Comparison of ENCODE assay signal across 17 cellular contexts in genomic region chr22:24390576-24390975, GRCh38. TPM values are rescaled to one million over a fixed set of nuclear protein-coding genes. Genes with fewer than 3 reads are reported as not detected.
A peak's percentile ranks its signal among the peaks of the same experiment; 100 is the strongest.
DNase-seq lines count a peak whose midpoint lies in the region; ATAC-seq and TF ChIP-seq lines count a peak whose summit lies in the region.
"Had no signal": no experiment of that assay in that cellular context is flagged by ENCODE, and none has a peak within 500 bp of the region (broad histone marks: within the 10 kb centered on the region; RNA-seq: fewer than 3 reads in every experiment).

No MANE protein-coding gene starts in this region.

- H3K23ac ChIP-seq in IMR-90 (ENCODE audit: low read depth, low read length), result no peak overlapping the region

- peak overlapping the region; percentile 71 for H3K27ac Mint-ChIP-seq in mesothelial cell of epicardium
- H3K27ac Mint-ChIP-seq: activated CD4-positive, alpha-beta T cell treated with anti-CD3 and anti-CD28 coated beads, Interleukin-2, amount 10 ng/mL, durations not matched to agents 24 days and 14 days; activated T-cell treated with anti-CD3 and anti-CD28 coated beads, Interleukin-2, amount 50 U/mL, for 24 hours had no signal

- no peak overlapping the region for H2AFZ ChIP-seq in IMR-90 (replicated peaks; ENCODE audit: low read length, poor library complexity)

- H3K56ac ChIP-seq in IMR-90 (ENCODE audit: extremely low read depth, insufficient read depth, low read length), result no peak overlapping the region

- H3K4me3 Mint-ChIP-seq in mesothelial cell of epicardium, result no peak overlapping the region
- H3K4me3 Mint-ChIP-seq: activated T-cell treated with anti-CD3 and anti-CD28 coated beads, Interleukin-2, amount 50 U/mL, for 24 hours had no signal

- TF ChIP-seq POLR2A in IMR-90 (IDR thresholded peaks at IDR 0.05; ENCODE audit: low read depth, low read length) (no peak), esophagus muscularis mucosa (IDR thresholded peaks at IDR 0.05; ENCODE audit: low read depth) (no peak)

- DNase-seq in IMR-90 (no peak), esophagus muscularis mucosa (ENCODE audit: extremely low spot score) (no peak), mesothelial cell of epicardium (ENCODE audit: low spot score in 2 of 2, unreplicated experiment in 2 of 2) (no peak), DMS53 (lab: John Stamatoyannopoulos, UW) (no peak), NCI-H526 treated with DMSO at 0.1 percent for 48 hours (lab: John Stamatoyannopoulos, UW) (no peak), NCI-H2227 treated with DMSO at 0.1 percent for 48 hours (lab: John Stamatoyannopoulos, UW) (no peak), NCI-H2029 (lab: John Stamatoyannopoulos, UW) (no peak)
- DNase-seq: activated CD4-positive, alpha-beta T cell treated with anti-CD3 and anti-CD28 coated beads, Interleukin-2, amount 10 ng/mL, durations not matched to agents 24 days and 14 days; activated T-cell treated with anti-CD3 and anti-CD28 coated beads, Interleukin-2, amount 50 U/mL, for 24 hours; amniotic stem cell; cortex of kidney; foreskin melanocyte; GOT3; SJCRH30; stimulated activated CD4-positive, alpha-beta T cell treated with anti-CD3 and anti-CD28 coated beads, Interleukin-2, amount 100 ng/mL, for 48 hours; T1000 had no signal

- ATAC-seq in IMR-90 (ENCODE audit: low read depth), result no peak

- H4K5ac ChIP-seq in IMR-90 (ENCODE audit: low read depth, low read length), result 0 out of 2 replicates have a peak overlapping the region, but pooled peaks have one; percentile 32

- no peaks in the 10 kb centered on the region for H3K9me3 ChIP-seq in IMR-90 (ENCODE audit: control insufficient read depth, insufficient read depth, low read length)
- H3K9me3 ChIP-seq in esophagus muscularis mucosa, result no peaks in the 10 kb centered on the region
- no peaks in the 10 kb centered on the region for H3K9me3 ChIP-seq in subcutaneous abdominal adipose tissue (ENCODE audit: control insufficient read depth in 5 of 5, low read length in 5 of 5)
- H3K9me3 ChIP-seq: SJCRH30 had no signal

- H3K14ac ChIP-seq in IMR-90 (replicated peaks; ENCODE audit: low read depth, low read length), result 0 out of 2 replicates have a peak overlapping the region, but pooled peaks have one; percentile 13

- TF ChIP-seq CTCF in IMR-90 (conservative IDR thresholded peaks at IDR 0.05; ENCODE audit: low read depth, low read length), result no peak
- no peak for TF ChIP-seq CTCF in esophagus muscularis mucosa (IDR thresholded peaks at IDR 0.05)
- no peak for TF ChIP-seq CTCF in mesothelial cell of epicardium (IDR thresholded peaks at IDR 0.05; ENCODE audit: unreplicated experiment)

- no peaks in the 10 kb centered on the region for H3K27me3 ChIP-seq in IMR-90 (ENCODE audit: control insufficient read depth, insufficient read depth, low read length)
- no peaks in the 10 kb centered on the region for H3K27me3 ChIP-seq in esophagus muscularis mucosa
- H3K27me3 ChIP-seq in subcutaneous abdominal adipose tissue (ENCODE audit: control insufficient read depth in 5 of 5, insufficient read depth in 4 of 5, low read length in 5 of 5), result no peaks in the 10 kb centered on the region
- H3K27me3 ChIP-seq: SJCRH30 had no signal

- peaks cover 15 to 57% of the 10 kb centered on the region in 2 experiments for H3K79me1 ChIP-seq in IMR-90 (ENCODE audit: low read depth in 1 of 2, low read length in 2 of 2)

- CTCF ChIA-PET in IMR-90 (lab: Yijun Ruan, JAX), result interaction anchor here (0.8 to 1.6 kb wide), 2 partner anchors 13 to 23 kb away, joined by 3 read pairs; no protein-coding TSS in a partner anchor

- H3K4me1 Mint-ChIP-seq in mesothelial cell of epicardium, result peaks cover 39% of the 10 kb centered on the region

- no peak overlapping the region for H2AK5ac ChIP-seq in IMR-90 (ENCODE audit: low read depth, low read length)

- no peak overlapping the region for H2BK15ac ChIP-seq in IMR-90 (ENCODE audit: low read depth, low read length)

- H3K9ac ChIP-seq in IMR-90 (ENCODE audit: low read depth, low read length), result no peak overlapping the region
- H3K9ac ChIP-seq in subcutaneous abdominal adipose tissue (ENCODE audit: low read length in 5 of 5), result no peak overlapping the region

- H3K4ac ChIP-seq in IMR-90 (ENCODE audit: low read depth, low read length), result no peak overlapping the region

- no peak overlapping the region for H2BK5ac ChIP-seq in IMR-90 (ENCODE audit: low read depth, low read length, poor library complexity, severe bottlenecking)

- no peaks in the 10 kb centered on the region for H4K20me1 ChIP-seq in IMR-90 (ENCODE audit: insufficient read depth, low read length)

- no peak overlapping the region for H2BK20ac ChIP-seq in IMR-90 (ENCODE audit: low read depth, low read length)

- intact Hi-C loops in IMR-90 (cut with micrococcal nuclease), result no loop called here
- intact Hi-C loops in esophagus muscularis mucosa (cut with DNase I), result no loop called here

- POLR2A ChIA-PET in IMR-90 (lab: Charles Lee; ENCODE audit: unreplicated experiment), result interaction anchor here (0.6 kb wide), 1 partner anchor 101 kb away, joined by 6 read pairs; no protein-coding TSS in a partner anchor

- H3K27me3 Mint-ChIP-seq in mesothelial cell of epicardium (ENCODE audit: low read depth), result no peaks in the 10 kb centered on the region
- H3K27me3 Mint-ChIP-seq: activated CD4-positive, alpha-beta T cell treated with anti-CD3 and anti-CD28 coated beads, Interleukin-2, amount 10 ng/mL, durations not matched to agents 24 days and 14 days; activated T-cell treated with anti-CD3 and anti-CD28 coated beads, Interleukin-2, amount 50 U/mL, for 24 hours had no signal

- H2AK9ac ChIP-seq in IMR-90 (replicated peaks; ENCODE audit: low read depth, low read length, poor library complexity), result no peak overlapping the region

- WGBS in IMR-90 (ENCODE audit: extremely low coverage in 2 of 2, insufficient read length in 1 of 2), 2 experiments, result no CpG with 5 or more reads among the region's 7 CpGs
- WGBS in esophagus muscularis mucosa, result 62% methylated on average over 7 of the region's 7 CpGs

- peaks cover 15% of the 10 kb centered on the region for H3K36me3 Mint-ChIP-seq in mesothelial cell of epicardium

- no peak for TF ChIP-seq RAD21 in IMR-90 (IDR thresholded peaks at IDR 0.05; ENCODE audit: low read length)

- no peak overlapping the region for H3K18ac ChIP-seq in IMR-90 (ENCODE audit: low read depth, low read length)

- H3K4me1 ChIP-seq in IMR-90 (ENCODE audit: control insufficient read depth, insufficient read depth, low read length) (peaks cover 16% of the 10 kb centered on the region), esophagus muscularis mucosa (peaks cover 32 to 40% (median 37%) of the 10 kb centered on the region in 4 donors), subcutaneous abdominal adipose tissue (ENCODE audit: control insufficient read depth in 5 of 5, insufficient read depth in 5 of 5, low read length in 5 of 5) (peaks cover 2 to 26% (median 22%) of the 10 kb centered on the region in 5 donors)
- H3K4me1 ChIP-seq: SJCRH30 had no signal

- H3K9me1 ChIP-seq in IMR-90 (ENCODE audit: insufficient read depth, low read length), result peaks cover 8% of the 10 kb centered on the region

- H3K4me3 ChIP-seq in IMR-90 (ENCODE audit: insufficient read depth, low read depth, low read length), result no peak overlapping the region
- no peak overlapping the region for H3K4me3 ChIP-seq in esophagus muscularis mucosa
- no peak overlapping the region for H3K4me3 ChIP-seq in subcutaneous abdominal adipose tissue (ENCODE audit: low read depth in 1 of 5, low read length in 5 of 5)
- H3K4me3 ChIP-seq: SJCRH30 had no signal

- no peak overlapping the region for H4K8ac ChIP-seq in IMR-90 (ENCODE audit: low read depth in 2 of 2, low read length in 2 of 2)

- H3K36me3 ChIP-seq in IMR-90 (ENCODE audit: control insufficient read depth, insufficient read depth, low read length) (peaks cover 3% of the 10 kb centered on the region), esophagus muscularis mucosa (peaks cover 1 to 12% (median 4%) of the 10 kb centered on the region in 4 donors), subcutaneous abdominal adipose tissue (ENCODE audit: control insufficient read depth in 5 of 5, insufficient read depth in 5 of 5, low read length in 5 of 5) (peaks cover 0 to 4% (median 1%) of the 10 kb centered on the region in 5 donors)

- no peak overlapping the region for H2BK120ac ChIP-seq in IMR-90 (ENCODE audit: low read depth, low read length)

- in situ Hi-C loops in IMR-90 (cut with MboI; ENCODE audit: low sequenced_read_pairs), result no loop called here

- BruUV-seq in IMR-90 (replicated peaks; lab: Mats Ljungman, UMichigan), result no TSS peak

- H3K27ac ChIP-seq in IMR-90 (ENCODE audit: insufficient read depth, low read length) (no peak overlapping the region), esophagus muscularis mucosa (replicated peaks in 1 of 4) (peak overlapping the region; percentile 41 to 56 (median 54)), subcutaneous abdominal adipose tissue (ENCODE audit: low read depth, low read length) (peak overlapping the region; percentile 77)
- H3K27ac ChIP-seq: SJCRH30 had no signal

- H3K9me3 Mint-ChIP-seq in mesothelial cell of epicardium, result no peaks in the 10 kb centered on the region
- H3K9me3 Mint-ChIP-seq: activated CD4-positive, alpha-beta T cell treated with anti-CD3 and anti-CD28 coated beads, Interleukin-2, amount 10 ng/mL, durations not matched to agents 24 days and 14 days; activated T-cell treated with anti-CD3 and anti-CD28 coated beads, Interleukin-2, amount 50 U/mL, for 24 hours had no signal

- H4K91ac ChIP-seq in IMR-90 (ENCODE audit: insufficient read depth, low read depth, low read length), result no peak overlapping the region

- dilution Hi-C loops in IMR-90 (cut with HindIII; ENCODE audit: low sequenced_read_pairs, unreplicated experiment), result no loop called here

- no peak overlapping the region for H3K4me2 ChIP-seq in IMR-90 (ENCODE audit: low read depth, low read length)

- TF ChIP-seq EP300 in esophagus muscularis mucosa (IDR thresholded peaks at IDR 0.05), result no peak

TF ChIP-seq in IMR-90, 13 proteins besides CTCF, POLR2A, EP300 and RAD21 (continues in another document):
- TF ChIP-seq ELK1 (IDR thresholded peaks at IDR 0.05; ENCODE audit: borderline replicate concordance, low read depth, low read length) (no peak), SMC3 (IDR thresholded peaks at IDR 0.05; ENCODE audit: low read depth, low read length) (no peak), MXI1 (IDR thresholded peaks at IDR 0.05; ENCODE audit: borderline replicate concordance, low read depth, low read length) (no peak)

RNA-seq across cellular contexts. Expression of gene ADORA2A, which starts 36.8 kb away (rescaled TPM):
- total RNA-seq in IMR-90 (2012; rRNA removed), result 0.28 and 0.36 TPM in 2 replicates
- 0.76 and 1.1 TPM in 2 replicates for polyA plus RNA-seq in IMR-90 (2012; rRNA removed)
- polyA plus RNA-seq in IMR-90 (2012; cell fraction: cytosol; rRNA removed), result 1.3 and 1.6 TPM in 2 replicates
- 2.9 and 7.6 TPM in 2 replicates for polyA plus RNA-seq in IMR-90 (2012; cell fraction: nucleus; rRNA removed; ENCODE audit: low replicate concordance)
- total RNA-seq in esophagus muscularis mucosa, result 1 to 10 TPM; 3.3 to 7.5 (median 4.5) TPM
- 8.3 to 10.8 TPM (median 9.4 TPM) in 3 replicates for total RNA-seq in mesothelial cell of epicardium
